16 cellular contexts compared by ENCODE assay signal in the genomic region with DNA sequence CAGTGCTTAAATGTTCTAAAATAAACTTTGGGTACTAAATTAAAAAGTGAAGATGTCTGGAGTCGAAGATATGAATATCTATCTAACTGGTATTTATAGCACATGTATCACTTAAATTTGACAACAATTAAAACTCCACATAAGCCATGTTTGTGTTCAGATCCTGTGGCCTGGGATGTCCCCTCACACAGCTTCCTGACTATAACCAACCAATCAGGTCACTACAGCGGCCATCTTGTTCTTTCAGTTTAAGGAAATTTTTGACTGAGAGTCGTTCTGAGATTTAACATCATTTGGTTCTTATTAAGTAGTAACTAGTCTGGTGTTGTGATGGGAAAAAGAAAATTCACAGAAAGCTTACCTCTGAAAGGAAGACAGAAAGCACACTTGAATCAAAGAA.
DNase-seq lines count a peak whose midpoint lies in the region; ATAC-seq lines count a peak whose summit lies in the region.
"Had no signal": no experiment of that assay in that cellular context is flagged by ENCODE, and none has a peak within 500 bp of the region (broad histone marks: within the 10 kb centered on the region; RNA-seq: fewer than 3 reads in every experiment).

No MANE protein-coding gene starts in this region.

- H3K4me1 ChIP-seq in adipocyte (ENCODE audit: control insufficient read depth, insufficient read depth, low read length) = no peaks in the 10 kb centered on the region
- H3K4me1 ChIP-seq: BE2C had no signal

- no peaks in the 10 kb centered on the region for H3K9me3 ChIP-seq in adipocyte (ENCODE audit: control insufficient read depth, low read length)
- H3K9me3 ChIP-seq: BE2C had no signal

- no peak overlapping the region for H3K4me3 ChIP-seq in adipocyte (ENCODE audit: low read length)

- DNase-seq in LHCN-M2 (ENCODE audit: low read depth) = peak; percentile 20
- peak; percentile 27 for DNase-seq in adipocyte (ENCODE audit: low read depth)
- peak; percentile 65 for DNase-seq in fibroblast of peridontal ligament (ENCODE audit: extremely low read depth)
- DNase-seq in putamen (ENCODE audit: low spot score) = no peak
- DNase-seq in HK-2 (ENCODE audit: unreplicated experiment) = no peak
- no peak for DNase-seq in NCI-H2171 (lab: John Stamatoyannopoulos, UW)
- DNase-seq: BE2C; CD4-positive, alpha-beta memory T cell; KG1; MM.1S; NCI-H1930; NCI-H510A; SHP77 treated with DMSO at 0.1 percent for 48 hours; SW 1271 had no signal

- no peaks in the 10 kb centered on the region for H3K36me3 ChIP-seq in adipocyte (ENCODE audit: control insufficient read depth, insufficient read depth, low read length, severe bottlenecking)
- H3K36me3 ChIP-seq: BE2C had no signal

- ATAC-seq in HG02798 (IDR thresholded peaks at IDR 0.05; ENCODE audit: poor library complexity, unreplicated experiment) = no peak
- ATAC-seq: HCT116 had no signal

- H3K27me3 ChIP-seq in adipocyte (replicated peaks; ENCODE audit: control insufficient read depth, insufficient read depth, low read length) = no peaks in the 10 kb centered on the region
- H3K27me3 ChIP-seq: BE2C had no signal

- no peak overlapping the region for H3K9ac ChIP-seq in adipocyte (ENCODE audit: low read length)

Comparison
In these comparisons a context has a peak if more than half of its experiments do, and no peak if none do; other contexts are left out.
1. DNase-seq: peak in LHCN-M2 (single experiment), adipocyte (single experiment) and fibroblast of peridontal ligament (single experiment); none in putamen (single experiment), HK-2 (single experiment) and NCI-H2171 (single experiment).